Comparison of ENCODE assay signal across 13 cellular contexts in the genomic region with DNA sequence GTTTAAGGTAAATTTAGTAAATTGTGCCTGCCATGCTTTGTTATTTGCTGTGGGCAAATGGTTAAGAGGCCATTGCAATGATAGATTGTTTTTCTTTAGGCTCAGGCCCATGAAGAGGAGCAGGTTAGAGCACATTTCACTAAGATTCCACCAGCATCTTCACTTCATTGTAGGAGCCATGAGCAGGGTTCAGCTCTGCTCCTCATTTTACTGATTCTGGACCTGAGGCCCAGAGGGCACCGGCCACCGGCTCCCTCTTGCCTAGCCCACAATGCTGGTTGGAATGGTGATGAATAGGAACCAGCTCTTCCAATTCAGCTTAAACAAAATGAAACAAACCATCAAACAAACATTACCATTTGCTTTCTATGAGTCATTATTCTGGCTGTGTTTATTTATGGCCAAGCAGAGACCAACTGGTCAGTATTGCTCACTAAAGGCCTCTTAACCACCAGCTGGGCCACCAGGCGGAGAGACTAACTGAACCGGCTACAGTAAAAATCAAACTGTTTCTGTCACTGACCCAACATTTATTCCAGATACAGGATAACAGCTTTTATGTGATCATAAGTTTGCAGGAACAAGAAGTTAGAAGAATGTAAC.
DNase-seq lines count a peak whose midpoint lies in the region; ATAC-seq and TF ChIP-seq lines count a peak whose summit lies in the region.
"Had no signal": no experiment of that assay in that cellular context is flagged by ENCODE, and none has a peak within 500 bp of the region (broad histone marks: within the 10 kb centered on the region; RNA-seq: fewer than 3 reads in every experiment).

No MANE protein-coding gene starts in this region.

- H3K4me1 ChIP-seq in Panc1 (ENCODE audit: control insufficient read depth, insufficient read depth, low read length) (peaks cover 11% of the 10 kb centered on the region; the same call in 1 of the 2 replicates), osteoblast (ENCODE audit: insufficient read depth, low read length) (peaks cover 16% of the 10 kb centered on the region)
- H3K4me1 ChIP-seq: tibial artery had no signal

- peak overlapping the region; percentile 58 for H2AFZ ChIP-seq in osteoblast (ENCODE audit: low read length)

- no peaks in the 10 kb centered on the region for H4K20me1 ChIP-seq in osteoblast (ENCODE audit: insufficient read depth, low read length)

- CTCF ChIA-PET in Panc1 (lab: Charles Lee): interaction anchor here (0.6 to 1.5 kb wide), 2 partner anchors 9 to 192 kb away, joined by 5 to 11 read pairs; no protein-coding TSS in a partner anchor

- intact Hi-C loops in Panc1 (cut with micrococcal nuclease; ENCODE audit: unreplicated experiment): no loop called here

- H3K4me2 ChIP-seq in osteoblast (ENCODE audit: insufficient read depth, low read length): peak overlapping the region; percentile 35

- in situ Hi-C loops in Panc1 (cut with HindIII; ENCODE audit: low pct_unique_long_range_greater_than_20kb, low sequenced_read_pairs): no loop called here

- POLR2A ChIA-PET in Panc1 (lab: Charles Lee): no interaction called here

- no peaks in the 10 kb centered on the region for H3K36me3 ChIP-seq in Panc1 (ENCODE audit: control insufficient read depth, insufficient read depth, low read length)
- no peaks in the 10 kb centered on the region for H3K36me3 ChIP-seq in osteoblast (ENCODE audit: insufficient read depth, low read length)
- H3K36me3 ChIP-seq: tibial artery had no signal

- H3K9me3 ChIP-seq in Panc1 (ENCODE audit: control insufficient read depth, insufficient read depth, low read depth, low read length) (no peaks in the 10 kb centered on the region), osteoblast (ENCODE audit: low read depth, low read length) (no peaks in the 10 kb centered on the region)
- H3K9me3 ChIP-seq: tibial artery had no signal

- DNase-seq in EL (peak; percentile 61), Panc1 (ENCODE audit: low read depth, low spot score) (peak; percentile 35), epithelial cell of esophagus (ENCODE audit: low read depth) (peak; percentile 34), osteoblast (ENCODE audit: insufficient read length, low spot score, missing footprints) (no peak), midbrain (lab: John Stamatoyannopoulos, UW) (no peak)
- DNase-seq: activated naive CD4-positive, alpha-beta T cell treated with Interleukin-2 at 50 U/mL for 16 hours; NCI-H1092 treated with DMSO at 0.1 percent for 48 hours; tibial artery had no signal

- no TSS peak for BruUV-seq in Panc1 (replicated peaks; lab: Mats Ljungman, UMichigan)

- H3K4me3 ChIP-seq in Panc1 (ENCODE audit: low read depth in 2 of 2, low read length in 2 of 2) (no peak overlapping the region), epithelial cell of esophagus (ENCODE audit: low read length) (no peak overlapping the region), osteoblast (ENCODE audit: insufficient read depth, low read length) (no peak overlapping the region)
- H3K4me3 ChIP-seq: tibial artery had no signal

- TF ChIP-seq CTCF in Panc1 (IDR thresholded peaks at IDR 0.05) (no peak), epithelial cell of esophagus (IDR thresholded peaks at IDR 0.05; ENCODE audit: insufficient read depth, low read depth, low read length, missing control alignments) (no peak), osteoblast (IDR thresholded peaks at IDR 0.05; ENCODE audit: extremely low read depth, low read depth, low read length) (peak; percentile 30)

- H3K27ac ChIP-seq in Panc1 (ENCODE audit: low read length): no peak overlapping the region
- no peak overlapping the region for H3K27ac ChIP-seq in osteoblast (ENCODE audit: low read depth, low read length)
- H3K27ac ChIP-seq: tibial artery had no signal

- H3K79me2 ChIP-seq in osteoblast (ENCODE audit: insufficient read depth, low read length): no peaks in the 10 kb centered on the region

- ATAC-seq in Panc1 (peak; percentile 78), GM18873 (IDR thresholded peaks at IDR 0.05; ENCODE audit: low FRiP score, unreplicated experiment) (no peak), GM21367 (IDR thresholded peaks at IDR 0.05; ENCODE audit: unreplicated experiment) (no peak), GM18909 (IDR thresholded peaks at IDR 0.05; ENCODE audit: poor library complexity, unreplicated experiment) (no peak)
- ATAC-seq: esophagus mucosa, Right ventricle myocardium inferior had no signal

- H3K27me3 ChIP-seq in Panc1 (ENCODE audit: control insufficient read depth, insufficient read depth, low read length): no peaks in the 10 kb centered on the region
- H3K27me3 ChIP-seq in osteoblast (ENCODE audit: insufficient read depth, low read length): no peaks in the 10 kb centered on the region
- H3K27me3 ChIP-seq: tibial artery had no signal

Comparison
In these comparisons a context has a peak if more than half of its experiments do, and no peak if none do; other contexts are left out.
1. DNase-seq: peak in EL (single experiment), Panc1 (single experiment) and epithelial cell of esophagus (single experiment); none in osteoblast (single experiment) and midbrain (single experiment).